In the genomic region with DNA sequence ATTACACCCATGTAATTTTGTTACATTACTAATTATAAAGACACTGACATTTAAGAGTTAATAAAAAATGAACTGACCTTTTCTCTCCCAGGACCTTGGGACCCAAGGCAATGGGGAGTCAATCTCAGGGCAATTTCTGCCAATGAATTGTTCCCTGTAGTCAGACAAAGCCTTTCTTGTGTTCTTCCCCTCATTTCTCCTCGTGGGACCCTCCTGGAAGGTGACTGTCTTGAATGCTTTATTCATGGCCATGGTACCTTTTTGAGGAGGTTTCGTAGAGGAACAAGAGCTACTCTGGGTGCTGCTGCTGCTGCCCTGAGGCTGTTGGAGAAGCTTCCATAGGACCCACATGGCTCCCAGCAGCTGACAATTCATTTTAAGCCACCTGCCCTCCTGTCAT, we compare ENCODE assay signal across 1 cellular context.
TF ChIP-seq lines count a peak whose summit lies in the region.

No MANE protein-coding gene starts in this region.

TF ChIP-seq in IMR-90, 13 proteins besides CTCF, POLR2A, EP300 and RAD21:
- no peak for TF ChIP-seq SMC3 (IDR thresholded peaks at IDR 0.05; ENCODE audit: low read depth, low read length)
- no peak for TF ChIP-seq CHD1 (IDR thresholded peaks at IDR 0.05; ENCODE audit: low read depth, low read length)
- TF ChIP-seq BHLHE40 (IDR thresholded peaks at IDR 0.05; ENCODE audit: low read depth, low read length) = no peak
- TF ChIP-seq MAZ (IDR thresholded peaks at IDR 0.05; ENCODE audit: borderline replicate concordance, low read depth, low read length) = no peak
- TF ChIP-seq FOS (IDR thresholded peaks at IDR 0.05; ENCODE audit: low read depth, low read length) = no peak
- no peak for TF ChIP-seq NFE2L2 (IDR thresholded peaks at IDR 0.05; ENCODE audit: low read depth, low read length)
- TF ChIP-seq RCOR1 (IDR thresholded peaks at IDR 0.05; ENCODE audit: insufficient replicate concordance, low read length) = no peak
